Comparison of ENCODE assay signal across 8 cellular contexts in the genomic region with DNA sequence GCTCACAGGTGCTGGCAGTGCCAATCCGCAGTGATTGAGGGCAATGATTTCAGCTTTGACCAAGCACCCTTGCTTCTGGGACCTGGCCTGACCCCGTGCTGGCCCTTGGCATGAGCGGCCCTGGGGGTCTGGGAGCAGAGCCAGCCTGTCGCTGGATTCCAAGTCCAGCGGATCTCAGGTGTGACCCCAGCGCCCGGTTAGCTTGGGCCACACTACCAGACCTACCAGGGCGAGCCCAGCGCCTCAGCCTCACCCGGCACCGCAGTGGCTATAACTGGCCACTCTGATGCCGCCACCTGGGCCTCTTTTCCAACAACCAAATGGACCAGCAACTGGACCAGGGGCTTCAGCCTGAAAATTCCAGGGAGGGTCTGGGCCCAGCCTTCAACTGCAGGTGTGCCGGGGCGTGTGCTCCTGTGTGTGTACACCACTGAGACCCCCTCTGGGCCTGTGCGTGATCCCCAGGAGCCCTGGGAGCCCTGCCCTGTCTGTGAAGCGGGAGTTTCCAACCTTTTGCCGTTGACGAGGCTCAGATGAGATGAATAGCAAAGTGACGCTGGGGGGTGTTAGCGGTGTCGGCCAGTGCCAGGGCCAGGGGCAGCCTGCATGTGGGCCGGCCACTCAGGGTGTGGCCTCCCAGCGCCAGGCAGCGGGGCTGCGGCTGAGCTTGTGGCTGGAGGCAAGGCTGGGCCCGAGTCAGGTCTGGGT. TPM values are rescaled to one million over a fixed set of nuclear protein-coding genes. Genes with fewer than 3 reads are reported as not detected.
DNase-seq lines count a peak whose midpoint lies in the region; ATAC-seq and TF ChIP-seq lines count a peak whose summit lies in the region.

No MANE protein-coding gene starts in this region.

- ATAC-seq in mucosa of descending colon, result peak; percentile 33

- TF ChIP-seq POLR2A in breast epithelium (IDR thresholded peaks at IDR 0.05), result no peak

- H3K9me3 ChIP-seq in KOPT-K1 (ENCODE audit: insufficient read depth, low read length, poor library complexity, severe bottlenecking) (no peaks in the 10 kb centered on the region), breast epithelium (no peaks in the 10 kb centered on the region), mucosa of descending colon (no peaks in the 10 kb centered on the region)

- H3K79me2 ChIP-seq in ACC112 (ENCODE audit: control insufficient read depth, insufficient read depth, low read length, unreplicated experiment), result peaks cover 3% of the 10 kb centered on the region

- H3K27me3 ChIP-seq in ACC112 (ENCODE audit: insufficient read depth, low read length) (no peaks in the 10 kb centered on the region), breast epithelium (no peaks in the 10 kb centered on the region)

- H2AFZ ChIP-seq in ACC112 (ENCODE audit: low read length, unreplicated experiment), result peak overlapping the region; percentile 62

- no peak for TF ChIP-seq CTCF in breast epithelium (IDR thresholded peaks at IDR 0.05)
- TF ChIP-seq CTCF in mucosa of descending colon (IDR thresholded peaks at IDR 0.05), result no peak

- H3K27ac ChIP-seq in ACC112 (ENCODE audit: low read depth, low read length) (no peak overlapping the region; the same call in 1 of the 2 replicates), KOPT-K1 (ENCODE audit: low read depth, low read length, poor library complexity, severe bottlenecking) (peak overlapping the region; percentile 69), breast epithelium (peak overlapping the region; percentile 72 to 82)

- intact Hi-C loops in breast epithelium (cut with DNase I; ENCODE audit: low total_unique reads) (no loop called here), mucosa of descending colon (cut with DNase I, micrococcal nuclease) (no loop called here)

- peaks cover 29% of the 10 kb centered on the region for H3K4me1 ChIP-seq in ACC112 (ENCODE audit: control insufficient read depth, insufficient read depth, low read length, unreplicated experiment)
- H3K4me1 ChIP-seq in breast epithelium, result peaks cover 0 to 17% of the 10 kb centered on the region in 2 donors
- peaks cover 22% of the 10 kb centered on the region for H3K4me1 ChIP-seq in mucosa of descending colon (ENCODE audit: low read depth)

- H3K4me3 ChIP-seq in ACC112 (ENCODE audit: low read depth, low read length) (peak overlapping the region; percentile 75), breast epithelium (peak overlapping the region; percentile 48 to 66 (median 53)), mucosa of descending colon (peak overlapping the region; percentile 12)

- DNase-seq in breast epithelium (ENCODE audit: low spot score in 2 of 2) (no peak), mucosa of descending colon (peak in 2 of 3 donors; percentile 57 to 64), NOMO-1 treated with DMSO at 0.1 percent for 48 hours (lab: John Stamatoyannopoulos, UW; ENCODE audit: unreplicated experiment) (no peak), NCI-H1105 (lab: John Stamatoyannopoulos, UW) (no peak), pons (ENCODE audit: low spot score) (no peak), DMS 273 treated with DMSO at 0.1 percent for 48 hours (lab: John Stamatoyannopoulos, UW) (no peak)

- H3K36me3 ChIP-seq in ACC112 (ENCODE audit: insufficient read depth, low read length) (no peaks in the 10 kb centered on the region), KOPT-K1 (ENCODE audit: insufficient read depth, low read length) (no peaks in the 10 kb centered on the region), breast epithelium (no peaks in the 10 kb centered on the region), mucosa of descending colon (ENCODE audit: low read depth) (no peaks in the 10 kb centered on the region)

RNA-seq across cellular contexts. Expression of a gene that starts 0.7 kb away (rescaled TPM):
- total RNA-seq in breast epithelium (10 to 100 TPM; 16.4 to 28.8 (median 17.3) TPM), mucosa of descending colon (10 to 100 TPM; 10.3 to 13.6 (median 11.7) TPM)

RNA-seq across cellular contexts. Expression of a gene that starts 41.1 kb away (rescaled TPM):
- total RNA-seq in breast epithelium (10 to 100 TPM in 1 of 3 donors, 1 to 10 TPM in 2; 4.8 to 11.5 (median 8.2) TPM), mucosa of descending colon (10 to 100 TPM; 15.0 to 15.8 (median 15.5) TPM)

Comparison
In these comparisons a context has a peak if more than half of its experiments do, and no peak if none do; other contexts are left out.
1. H3K4me3 ChIP-seq: peak in every context shown above with its lines; median percentile 75 in ACC112; 53 in breast epithelium; 12 in mucosa of descending colon.
2. DNase-seq: peak in mucosa of descending colon (2 of 3); none in breast epithelium (0 of 2), NOMO-1 treated with DMSO at 0.1 percent for 48 hours (single experiment), NCI-H1105 (single experiment), pons (single experiment) and DMS 273 treated with DMSO at 0.1 percent for 48 hours (single experiment).